ENCODE assay signal across 1 cellular context in genomic region chr17:41959336-41960095, GRCh38.
A peak's percentile ranks its signal among the peaks of the same experiment; 100 is the strongest.
TF ChIP-seq lines count a peak whose summit lies in the region.

No MANE protein-coding gene starts in this region.

TF ChIP-seq in HepG2, 621 proteins besides CTCF, POLR2A, EP300 and RAD21 (continued from another document and continues in another):
- no peak; the same call in none of the 2 replicates for TF ChIP-seq PATZ1 (CRISPR knock-in tag; IDR thresholded peaks at IDR 0.05)
- no peak for TF ChIP-seq RBM39 (IDR thresholded peaks at IDR 0.05; ENCODE audit: low read depth, low read length, poor library complexity, severe bottlenecking)
- TF ChIP-seq ZNF549 (CRISPR knock-in tag; IDR thresholded peaks at IDR 0.05) = no peak
- TF ChIP-seq ZBTB20 (CRISPR knock-in tag; IDR thresholded peaks at IDR 0.05; ENCODE audit: borderline replicate concordance, low read depth) = peak; percentile 36; the same call in 1 of the 2 replicates
- TF ChIP-seq ZNF17 (CRISPR knock-in tag; IDR thresholded peaks at IDR 0.05) = no peak
- TF ChIP-seq TMF1 (CRISPR knock-in tag; IDR thresholded peaks at IDR 0.05; ENCODE audit: low read depth) = 0 out of 2 replicates have a peak, but pooled peaks have one; percentile 41
- TF ChIP-seq FOXA1 (IDR thresholded peaks at IDR 0.05) = no peak
- TF ChIP-seq FOXA1 (CRISPR knock-in tag; IDR thresholded peaks at IDR 0.05) = 0 out of 2 replicates have a peak, but pooled peaks have one; percentile 9
- TF ChIP-seq ZNF280B (CRISPR knock-in tag; IDR thresholded peaks at IDR 0.05; ENCODE audit: borderline replicate concordance) = peak; percentile 48; the same call in 1 of the 2 replicates
- peak; percentile 47 for TF ChIP-seq RXRB (CRISPR knock-in tag; IDR thresholded peaks at IDR 0.05; ENCODE audit: borderline replicate concordance)
- peak; percentile 30; the same call in 1 of the 2 replicates for TF ChIP-seq FOXJ3 (CRISPR knock-in tag; IDR thresholded peaks at IDR 0.05; ENCODE audit: borderline replicate concordance)
- no peak for TF ChIP-seq GLMP (CRISPR knock-in tag; IDR thresholded peaks at IDR 0.05; ENCODE audit: borderline replicate concordance)
- TF ChIP-seq ZNF644 (CRISPR knock-in tag; IDR thresholded peaks at IDR 0.05; ENCODE audit: low read depth) = peak; percentile 31; the same call in 1 of the 2 replicates
- no peak for TF ChIP-seq ZNF24 (IDR thresholded peaks at IDR 0.05)
- TF ChIP-seq HOMEZ (CRISPR knock-in tag; IDR thresholded peaks at IDR 0.05; ENCODE audit: low read depth) = peak; percentile 68; the same call in 1 of the 2 replicates
- no peak for TF ChIP-seq SMAD9 (CRISPR knock-in tag; IDR thresholded peaks at IDR 0.05)
- TF ChIP-seq ZNF678 (CRISPR knock-in tag; IDR thresholded peaks at IDR 0.05) = no peak
- TF ChIP-seq HNRNPLL (IDR thresholded peaks at IDR 0.05; ENCODE audit: low read depth, low read length, poor library complexity, severe bottlenecking) = no peak
- TF ChIP-seq PRMT3 (CRISPR knock-in tag; IDR thresholded peaks at IDR 0.05; ENCODE audit: borderline replicate concordance, low read depth) = no peak
- TF ChIP-seq ZNF7 (CRISPR knock-in tag; IDR thresholded peaks at IDR 0.05) = peak; percentile 51; the same call in 1 of the 2 replicates
- no peak for TF ChIP-seq NFRKB (IDR thresholded peaks at IDR 0.05)
- TF ChIP-seq HDAC1 (CRISPR knock-in tag; IDR thresholded peaks at IDR 0.05) = 0 out of 2 replicates have a peak, but pooled peaks have one; percentile 48
- peak; percentile 72; the same call in 1 of the 2 replicates for TF ChIP-seq ZNF512B (CRISPR knock-in tag; IDR thresholded peaks at IDR 0.05; ENCODE audit: borderline replicate concordance)
- TF ChIP-seq SYNCRIP (IDR thresholded peaks at IDR 0.05; ENCODE audit: insufficient read depth, low read depth, low read length) = no peak
- no peak for TF ChIP-seq SKIL (CRISPR knock-in tag; IDR thresholded peaks at IDR 0.05; ENCODE audit: borderline replicate concordance)
- TF ChIP-seq ZNF672 (CRISPR knock-in tag; IDR thresholded peaks at IDR 0.05) = no peak
- TF ChIP-seq ZNF577 (CRISPR knock-in tag; IDR thresholded peaks at IDR 0.05; ENCODE audit: borderline replicate concordance, low read depth) = no peak
- 0 out of 2 replicates have a peak, but pooled peaks have one; percentile 73 for TF ChIP-seq ATF5 (CRISPR knock-in tag; IDR thresholded peaks at IDR 0.05; ENCODE audit: low read depth)
- no peak for TF ChIP-seq BRCA1 (CRISPR knock-in tag; IDR thresholded peaks at IDR 0.05)
- TF ChIP-seq PRDM10 (CRISPR knock-in tag; IDR thresholded peaks at IDR 0.05; ENCODE audit: low read depth) = no peak
- TF ChIP-seq ISX (CRISPR knock-in tag; conservative IDR thresholded peaks at IDR 0.05) = no peak
- TF ChIP-seq THAP8 (CRISPR knock-in tag; IDR thresholded peaks at IDR 0.05; ENCODE audit: borderline replicate concordance) = no peak
- no peak for TF ChIP-seq NR3C1 (CRISPR knock-in tag; IDR thresholded peaks at IDR 0.05)
- TF ChIP-seq SNAI1 (CRISPR knock-in tag; IDR thresholded peaks at IDR 0.05; ENCODE audit: borderline replicate concordance) = no peak; the same call in 1 of the 2 replicates
- no peak for TF ChIP-seq ISL2 (CRISPR knock-in tag; IDR thresholded peaks at IDR 0.05)
- no peak for TF ChIP-seq IKZF1 (IDR thresholded peaks at IDR 0.05)
- 0 out of 2 replicates have a peak, but pooled peaks have one; percentile 7 for TF ChIP-seq ELF1 (CRISPR knock-in tag; IDR thresholded peaks at IDR 0.05)
- TF ChIP-seq SOX5 (CRISPR knock-in tag; IDR thresholded peaks at IDR 0.05; ENCODE audit: borderline replicate concordance) = no peak; the same call in 1 of the 2 replicates
- TF ChIP-seq ZEB1 (IDR thresholded peaks at IDR 0.05; ENCODE audit: insufficient replicate concordance, low read depth) = peak; percentile 63
- peak; percentile 95 for TF ChIP-seq ZFX (CRISPR knock-in tag; IDR thresholded peaks at IDR 0.05; ENCODE audit: low read depth)
- no peak for TF ChIP-seq RFX5 (IDR thresholded peaks at IDR 0.05; ENCODE audit: low read depth, low read length)
- TF ChIP-seq CENPX (CRISPR knock-in tag; IDR thresholded peaks at IDR 0.05) = no peak
- TF ChIP-seq E2F5 (CRISPR knock-in tag; conservative IDR thresholded peaks at IDR 0.05) = no peak
